ENCODE assay signal across 24 cellular contexts in genomic region chr19:16209266-16209665, GRCh38. TPM values are rescaled to one million over a fixed set of nuclear protein-coding genes. Genes with fewer than 3 reads are reported as not detected.
"Had no signal": no experiment of that assay in that cellular context is flagged by ENCODE, and none has a peak within 500 bp of the region (broad histone marks: within the 10 kb centered on the region; RNA-seq: fewer than 3 reads in every experiment).

No MANE protein-coding gene starts in this region.

- H3K27me3 Mint-ChIP-seq: activated CD4-positive, alpha-beta T cell treated with anti-CD3 and anti-CD28 coated beads, Interleukin-2, amount 10 ng/mL, durations not matched to agents 7 days and 5 days; activated T-helper 17 cell treated with anti-CD3 and anti-CD28 coated beads, Interleukin-2, amount 50 U/mL, for 72 hours; T-helper 17 cell had no signal

- H3K9me3 Mint-ChIP-seq: activated naive CD4-positive, alpha-beta T cell treated with anti-CD3 and anti-CD28 coated beads for 36 hours; activated T-helper 17 cell treated with anti-CD3 and anti-CD28 coated beads, Interleukin-2, amount 50 U/mL, for 72 hours; natural killer cell had no signal

- H3K4me3 Mint-ChIP-seq: activated CD4-positive, alpha-beta T cell treated with anti-CD3 and anti-CD28 coated beads, Interleukin-2, amount 10 ng/mL, durations not matched to agents 7 days and 5 days; activated naive CD4-positive, alpha-beta T cell treated with anti-CD3 and anti-CD28 coated beads for 36 hours; activated T-helper 17 cell treated with anti-CD3 and anti-CD28 coated beads, Interleukin-2, amount 50 U/mL, for 72 hours; natural killer cell; T-helper 17 cell had no signal

- ATAC-seq: activated T-helper 17 cell treated with anti-CD3 and anti-CD28 coated beads, Interleukin-2, amount 50 U/mL, for 72 hours; body of pancreas; left lung; mucosa of descending colon; natural killer cell; T-helper 17 cell had no signal

- DNase-seq: activated CD4-positive, alpha-beta T cell treated with anti-CD3 and anti-CD28 coated beads, Interleukin-2, amount 10 ng/mL, durations not matched to agents 7 days and 5 days; activated naive CD4-positive, alpha-beta T cell treated with anti-CD3 and anti-CD28 coated beads for 36 hours; amniotic stem cell; body of pancreas; central memory CD4-positive, alpha-beta T cell; colonic mucosa; esophagus squamous epithelium; left lung; mucosa of descending colon; natural killer cell; nucleus accumbens; stimulated activated CD4-positive, alpha-beta T cell treated with anti-CD3 and anti-CD28 coated beads, Interleukin-15, amount 100 ng/mL, for 24 hours; stimulated activated CD4-positive, alpha-beta T cell treated with anti-CD3 and anti-CD28 coated beads, Interleukin-4, amount 100 ng/mL, for 1 hour; stimulated activated naive CD4-positive, alpha-beta T cell; T-helper 17 cell; trophoblast cell had no signal

- H3K27ac ChIP-seq: body of pancreas, colonic mucosa, esophagus squamous epithelium, hepatocyte, left lung, right atrium auricular region, skin epidermis, suprapubic skin had no signal

- H3K27ac Mint-ChIP-seq: activated CD4-positive, alpha-beta T cell treated with anti-CD3 and anti-CD28 coated beads, Interleukin-2, amount 10 ng/mL, durations not matched to agents 7 days and 5 days; activated naive CD4-positive, alpha-beta T cell treated with anti-CD3 and anti-CD28 coated beads for 36 hours; natural killer cell had no signal

RNA-seq across cellular contexts. Expression of gene CIB3, which starts 35.9 kb away (rescaled TPM):
- total RNA-seq: activated CD4-positive, alpha-beta T cell treated with anti-CD3 and anti-CD28 coated beads, Interleukin-2, amount 10 ng/mL, durations not matched to agents 7 days and 5 days; activated CD8-positive, alpha-beta memory T cell treated with anti-CD3 and anti-CD28 coated beads for 36 hours; activated naive CD4-positive, alpha-beta T cell treated with anti-CD3 and anti-CD28 coated beads for 36 hours; body of pancreas; colonic mucosa; esophagus squamous epithelium; fibroblast of villous mesenchyme; glomerular endothelial cell; hepatocyte; left lung; mucosa of descending colon; natural killer cell; right atrium auricular region; suprapubic skin; T-helper 17 cell had no signal
